ENCODE assay signal across 8 cellular contexts in the genomic region with DNA sequence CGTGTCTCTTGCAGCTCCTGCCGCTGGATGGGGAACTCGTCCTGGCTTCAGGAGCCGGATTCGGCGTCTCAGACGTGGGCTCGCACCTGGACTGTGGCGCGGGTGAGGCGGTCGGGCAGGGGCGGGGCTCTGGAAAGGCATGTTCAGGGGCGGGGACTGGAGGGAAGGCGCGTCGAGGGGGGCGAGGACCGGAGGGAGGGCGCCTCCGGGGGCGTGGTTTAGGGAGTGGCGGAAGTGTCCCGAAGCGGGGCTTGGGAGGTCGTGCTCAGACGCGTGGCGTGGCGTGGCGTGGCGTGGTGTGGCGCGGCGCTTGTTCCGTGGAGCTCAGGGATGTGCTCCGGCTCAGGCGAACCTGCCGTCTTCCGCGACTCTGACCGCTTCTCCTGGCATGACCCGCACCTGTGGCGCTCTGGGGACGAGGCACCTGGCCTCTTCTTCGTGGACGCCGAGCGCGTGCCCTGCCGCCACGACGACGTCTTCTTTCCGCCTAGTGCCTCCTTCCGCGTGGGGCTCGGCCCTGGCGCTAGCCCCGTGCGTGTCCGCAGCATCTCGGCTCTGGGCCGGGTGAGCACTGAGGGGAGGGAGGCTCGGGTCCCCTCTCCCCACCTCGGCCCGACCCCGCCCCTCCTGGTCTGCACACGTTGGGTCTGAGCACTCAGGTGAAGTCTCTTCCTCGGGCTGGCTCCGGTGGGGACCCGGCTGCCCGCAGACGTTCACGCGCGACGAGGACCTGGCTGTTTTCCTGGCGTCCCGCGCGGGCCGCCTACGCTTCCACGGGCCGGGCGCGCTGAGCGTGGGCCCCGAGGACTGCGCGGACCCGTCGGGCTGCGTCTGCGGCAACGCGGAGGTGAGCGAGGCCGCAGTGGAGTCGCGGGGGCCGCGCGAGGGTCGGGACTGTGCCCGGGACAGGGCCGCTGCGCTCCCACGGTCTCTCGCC. TPM values are rescaled to one million over a fixed set of nuclear protein-coding genes. Genes with fewer than 3 reads are reported as not detected.
DNase-seq lines count a peak whose midpoint lies in the region; ATAC-seq and TF ChIP-seq lines count a peak whose summit lies in the region.

No MANE protein-coding gene starts in this region.

- ATAC-seq in GM19452 (IDR thresholded peaks at IDR 0.05; ENCODE audit: unreplicated experiment), result peak; percentile 49
- peak; percentile 81 for ATAC-seq in effector memory CD8-positive, alpha-beta T cell (replicated peaks)
- peak; percentile 60 to 78 for ATAC-seq in natural killer cell treated with Interleukin-12 subunit alpha and Interleukin-12 subunit beta and Interleukin-15 and Interleukin-18, amount 100 ng/mL, for 72 hours

- H3K4me3 Mint-ChIP-seq in effector memory CD8-positive, alpha-beta T cell, result peak overlapping the region; percentile 70
- H3K4me3 Mint-ChIP-seq in natural killer cell treated with Interleukin-12 subunit alpha and Interleukin-12 subunit beta and Interleukin-15 and Interleukin-18, amount 100 ng/mL, for 72 hours, result peak overlapping the region; percentile 38
- peak overlapping the region; percentile 58 for H3K4me3 Mint-ChIP-seq in stimulated activated naive CD8-positive, alpha-beta T cell treated with anti-CD3 and anti-CD28 coated beads, Interleukin-15, Interleukin-2, amounts not matched to agents 100 ng/mL and 50 ng/mL, for 24 hours

- peaks cover 3% of the 10 kb centered on the region for H3K36me3 Mint-ChIP-seq in effector memory CD8-positive, alpha-beta T cell (ENCODE audit: insufficient read depth)
- H3K36me3 Mint-ChIP-seq in natural killer cell treated with Interleukin-12 subunit alpha and Interleukin-12 subunit beta and Interleukin-15 and Interleukin-18, amount 100 ng/mL, for 72 hours, result no peaks in the 10 kb centered on the region
- no peaks in the 10 kb centered on the region for H3K36me3 Mint-ChIP-seq in stimulated activated naive CD8-positive, alpha-beta T cell treated with anti-CD3 and anti-CD28 coated beads, Interleukin-15, Interleukin-2, amounts not matched to agents 100 ng/mL and 50 ng/mL, for 24 hours (ENCODE audit: low read depth)

- H3K9me3 Mint-ChIP-seq in effector memory CD8-positive, alpha-beta T cell, result no peaks in the 10 kb centered on the region
- no peaks in the 10 kb centered on the region for H3K9me3 Mint-ChIP-seq in natural killer cell treated with Interleukin-12 subunit alpha and Interleukin-12 subunit beta and Interleukin-15 and Interleukin-18, amount 100 ng/mL, for 72 hours
- H3K9me3 Mint-ChIP-seq in stimulated activated naive CD8-positive, alpha-beta T cell treated with anti-CD3 and anti-CD28 coated beads, Interleukin-15, Interleukin-2, amounts not matched to agents 100 ng/mL and 50 ng/mL, for 24 hours, result no peaks in the 10 kb centered on the region

- peaks cover 18 to 39% of the 10 kb centered on the region in 2 donors for H3K27me3 Mint-ChIP-seq in effector memory CD8-positive, alpha-beta T cell
- H3K27me3 Mint-ChIP-seq in natural killer cell treated with Interleukin-12 subunit alpha and Interleukin-12 subunit beta and Interleukin-15 and Interleukin-18, amount 100 ng/mL, for 72 hours, result peaks cover 11 to 14% of the 10 kb centered on the region in 2 donors
- peaks cover 12% of the 10 kb centered on the region for H3K27me3 Mint-ChIP-seq in stimulated activated naive CD8-positive, alpha-beta T cell treated with anti-CD3 and anti-CD28 coated beads, Interleukin-15, Interleukin-2, amounts not matched to agents 100 ng/mL and 50 ng/mL, for 24 hours

- H3K4me3 ChIP-seq in AG09309 (ENCODE audit: control insufficient read depth, low read depth, low read length), result peak overlapping the region; percentile 6

- no peak overlapping the region for H3K27ac Mint-ChIP-seq in effector memory CD8-positive, alpha-beta T cell
- H3K27ac Mint-ChIP-seq in natural killer cell treated with Interleukin-12 subunit alpha and Interleukin-12 subunit beta and Interleukin-15 and Interleukin-18, amount 100 ng/mL, for 72 hours, result no peak overlapping the region
- H3K27ac Mint-ChIP-seq in stimulated activated naive CD8-positive, alpha-beta T cell treated with anti-CD3 and anti-CD28 coated beads, Interleukin-15, Interleukin-2, amounts not matched to agents 100 ng/mL and 50 ng/mL, for 24 hours, result no peak overlapping the region

- TF ChIP-seq CTCF in AG09309 (IDR thresholded peaks at IDR 0.05; ENCODE audit: control insufficient read depth, insufficient read depth, low read depth, low read length, missing control alignments), result no peak

- no peak for DNase-seq in AG09309 (ENCODE audit: low read depth)
- DNase-seq in NCI-H1436 (lab: John Stamatoyannopoulos, UW), result peak; percentile 84
- DNase-seq in activated CD4-positive, alpha-beta T cell treated with anti-CD3 and anti-CD28 coated beads, Interleukin-2, amount 50 U/mL, for 4 hours, result peak; percentile 70 to 72
- peak; percentile 65 to 72 (median 69) for DNase-seq in effector memory CD8-positive, alpha-beta T cell
- DNase-seq in natural killer cell treated with Interleukin-12 subunit alpha and Interleukin-12 subunit beta and Interleukin-15 and Interleukin-18, amount 100 ng/mL, for 72 hours (ENCODE audit: low spot score), result peak; percentile 64
- DNase-seq in mesenteric fat pad (ENCODE audit: low spot score), result no peak

- peaks cover 0 to 7% of the 10 kb centered on the region in 2 donors for H3K4me1 Mint-ChIP-seq in effector memory CD8-positive, alpha-beta T cell (ENCODE audit: low read depth in 2 of 2)
- H3K4me1 Mint-ChIP-seq in natural killer cell treated with Interleukin-12 subunit alpha and Interleukin-12 subunit beta and Interleukin-15 and Interleukin-18, amount 100 ng/mL, for 72 hours (ENCODE audit: low read depth in 2 of 2), result peaks cover 0 to 4% of the 10 kb centered on the region in 2 donors
- peaks cover 11% of the 10 kb centered on the region for H3K4me1 Mint-ChIP-seq in stimulated activated naive CD8-positive, alpha-beta T cell treated with anti-CD3 and anti-CD28 coated beads, Interleukin-15, Interleukin-2, amounts not matched to agents 100 ng/mL and 50 ng/mL, for 24 hours (ENCODE audit: low read depth)

RNA-seq across cellular contexts. Expression of gene AMN, which starts 6.2 kb away (rescaled TPM):
- 1 to 10 TPM in 1 of 2 donors, under 1 TPM in 1; 0.21 to 1.0 TPM for total RNA-seq in natural killer cell treated with Interleukin-12 subunit alpha and Interleukin-12 subunit beta and Interleukin-15 and Interleukin-18, amount 100 ng/mL, for 72 hours
- total RNA-seq in mesenteric fat pad, result 1.8 TPM

Comparison
In these comparisons a context has a peak if more than half of its experiments do, and no peak if none do; other contexts are left out.
1. DNase-seq: peak in NCI-H1436 (single experiment), activated CD4-positive, alpha-beta T cell treated with anti-CD3 and anti-CD28 coated beads, Interleukin-2, amount 50 U/mL, for 4 hours (2 of 2), effector memory CD8-positive, alpha-beta T cell (3 of 3) and natural killer cell treated with Interleukin-12 subunit alpha and Interleukin-12 subunit beta and Interleukin-15 and Interleukin-18, amount 100 ng/mL, for 72 hours (single experiment); none in AG09309 (single experiment) and mesenteric fat pad (single experiment).
2. Peak in every context shown above with its lines, with median percentiles within 50 percentile points of each other: ATAC-seq and H3K4me3 Mint-ChIP-seq.